Comparison of ENCODE assay signal across 9 cellular contexts in genomic region chr19:17468302-17469091, GRCh38. TPM values are rescaled to one million over a fixed set of nuclear protein-coding genes. Genes with fewer than 3 reads are reported as not detected.
A peak's percentile ranks its signal among the peaks of the same experiment; 100 is the strongest.
DNase-seq lines count a peak whose midpoint lies in the region; FAIRE-seq and TF ChIP-seq lines count a peak whose summit lies in the region.
"Had no signal": no experiment of that assay in that cellular context is flagged by ENCODE, and none has a peak within 500 bp of the region (broad histone marks: within the 10 kb centered on the region; RNA-seq: fewer than 3 reads in every experiment).

No MANE protein-coding gene starts in this region.

- H2AFZ ChIP-seq in astrocyte (ENCODE audit: low read depth, low read length), result peak overlapping the region; percentile 88

- H3K9me3 ChIP-seq in astrocyte (ENCODE audit: insufficient read depth, low read depth, low read length) (no peaks in the 10 kb centered on the region), iPS DF 6.9 (ENCODE audit: control insufficient read depth, insufficient read depth, low read length) (no peaks in the 10 kb centered on the region), spleen (no peaks in the 10 kb centered on the region)

- H3K4me1 ChIP-seq in astrocyte (ENCODE audit: insufficient read depth, low read length) (peaks cover 21% of the 10 kb centered on the region), iPS DF 6.9 (ENCODE audit: control insufficient read depth, insufficient read depth, low read length) (peaks cover 8% of the 10 kb centered on the region; the same call in 1 of the 2 replicates), spleen (peaks cover 11 to 56% (median 37%) of the 10 kb centered on the region in 6 donors)

- WGBS in iPS DF 6.9 (ENCODE audit: insufficient coverage, insufficient read length), result no CpG with 5 or more reads among the region's 25 CpGs
- 63 to 81% (median 76%) methylated on average over 22 to 25 of the region's 25 CpGs for WGBS in spleen, 5 donors

- DNase-seq in HFFc6 (no peak), astrocyte (ENCODE audit: low read depth) (no peak), iPS DF 6.9 (ENCODE audit: low read depth, low spot score) (no peak), spleen (peak; percentile 76), HTR-8/SVneo (ENCODE audit: insufficient read length, low spot score) (no peak), LoVo (ENCODE audit: low spot score) (no peak), GM19238 (ENCODE audit: insufficient read length, low spot score) (no peak)
- DNase-seq in activated CD8-positive, alpha-beta memory T cell treated with anti-CD3 and anti-CD28 coated beads for 24 hours, result no peak

- peak overlapping the region; percentile 86 for H3K4me2 ChIP-seq in astrocyte (ENCODE audit: low read length)

- FAIRE-seq in astrocyte (lab: Jason Lieb, UNC) (no peak), HTR-8/SVneo (lab: Jason Lieb, UNC) (no peak)

- H3K9me3 Mint-ChIP-seq in HFFc6 (no peaks in the 10 kb centered on the region), astrocyte (ENCODE audit: unreplicated experiment) (no peaks in the 10 kb centered on the region)

- H3K27ac ChIP-seq in astrocyte (ENCODE audit: low read depth, low read length), result no peak overlapping the region
- H3K27ac ChIP-seq in iPS DF 6.9 (ENCODE audit: low read length), result no peak overlapping the region
- H3K27ac ChIP-seq in spleen, result peak overlapping the region; percentile 48 to 89 (median 84)

- H3K79me2 ChIP-seq in astrocyte (ENCODE audit: insufficient read depth, low read length), result peaks cover 12% of the 10 kb centered on the region

- H3K4me1 Mint-ChIP-seq in HFFc6 (ENCODE audit: low read depth) (peaks cover 38% of the 10 kb centered on the region), astrocyte (ENCODE audit: low read depth, unreplicated experiment) (peaks cover 9% of the 10 kb centered on the region)

- TF ChIP-seq CTCF in HFFc6 (IDR thresholded peaks at IDR 0.05), result no peak
- TF ChIP-seq CTCF in astrocyte (IDR thresholded peaks at IDR 0.05; ENCODE audit: insufficient read depth, low read depth, low read length), result no peak
- TF ChIP-seq CTCF in spleen (IDR thresholded peaks at IDR 0.05 in 8 of 11, conservative IDR thresholded peaks at IDR 0.05 in 3 of 11), result no peak

- H3K36me3 Mint-ChIP-seq in HFFc6 (ENCODE audit: low read depth), result no peaks in the 10 kb centered on the region
- H3K36me3 Mint-ChIP-seq in astrocyte (ENCODE audit: low read depth, unreplicated experiment), result peaks cover 3% of the 10 kb centered on the region

- H3K27me3 Mint-ChIP-seq in HFFc6 (ENCODE audit: insufficient read depth), result no peaks in the 10 kb centered on the region; the same call in 1 of the 2 replicates
- H3K27me3 Mint-ChIP-seq in astrocyte (ENCODE audit: low read depth, unreplicated experiment), result no peaks in the 10 kb centered on the region

- no peak for TF ChIP-seq POLR2A in spleen (IDR thresholded peaks at IDR 0.05)

- peaks cover 3% of the 10 kb centered on the region for H3K27me3 ChIP-seq in astrocyte (ENCODE audit: insufficient read depth, low read length)
- no peaks in the 10 kb centered on the region; the same call in 1 of the 2 replicates for H3K27me3 ChIP-seq in iPS DF 6.9 (ENCODE audit: control insufficient read depth, insufficient read depth, low read length)
- H3K27me3 ChIP-seq in spleen (replicated peaks in 1 of 7), result peaks cover 0 to 6% (median 0%) of the 10 kb centered on the region in 7 donors

- H3K36me3 ChIP-seq in astrocyte (ENCODE audit: insufficient read depth, low read length), result no peaks in the 10 kb centered on the region
- H3K36me3 ChIP-seq in iPS DF 6.9 (ENCODE audit: control insufficient read depth, insufficient read depth, low read length), result no peaks in the 10 kb centered on the region
- no peaks in the 10 kb centered on the region for H3K36me3 ChIP-seq in spleen

- intact Hi-C loops in spleen (cut with DNase I; ENCODE audit: low total_unique reads), result loop anchor here (5.0 kb wide), 1 partner anchor 71 kb away; no protein-coding TSS in a partner anchor

- peak overlapping the region; percentile 58 for H3K4me3 ChIP-seq in astrocyte (ENCODE audit: insufficient read depth, low read depth, low read length)
- H3K4me3 ChIP-seq in iPS DF 6.9 (ENCODE audit: low read length), result peak overlapping the region; percentile 47; the same call in 1 of the 2 replicates
- H3K4me3 ChIP-seq in spleen, result peak overlapping the region in 5 of 8 donors; percentile 72 to 89 (median 80)

- H3K9ac ChIP-seq in astrocyte (ENCODE audit: low read length), result peak overlapping the region; percentile 65

- peaks cover 10% of the 10 kb centered on the region for H4K20me1 ChIP-seq in astrocyte (ENCODE audit: insufficient read depth, low read length)

- H3K4me3 Mint-ChIP-seq in HFFc6 (peak overlapping the region; percentile 97), astrocyte (ENCODE audit: unreplicated experiment) (peak overlapping the region; percentile 90)

- H3K27ac Mint-ChIP-seq in HFFc6 (peak overlapping the region; percentile 93), astrocyte (ENCODE audit: unreplicated experiment) (peak overlapping the region; percentile 88)

RNA-seq across cellular contexts. Expression of gene SLC27A1, which starts 1.8 kb away (rescaled TPM):
- 10 to 100 TPM; 11.5 to 14.9 (median 13.6) TPM for total RNA-seq in HFFc6 (2021; fragmentation: NEBNext Ultra II Directional; extraction: Animal tissue kit (Norgen Biotek cat#: 25700))
- total RNA-seq in astrocyte (9.5 and 10.5 TPM in 2 replicates), spleen (10 to 100 TPM; 11.3 to 23.3 (median 18.6) TPM)
- polyA plus RNA-seq in spleen, result 10 to 100 TPM in 1 of 3 donors, 1 to 10 TPM in 2; 4.8 to 14.7 (median 9.3) TPM

RNA-seq across cellular contexts. Expression of gene NXNL1, which starts 7.8 kb away (rescaled TPM):
- not detected for total RNA-seq in HFFc6 (2021; fragmentation: NEBNext Ultra II Directional; extraction: Animal tissue kit (Norgen Biotek cat#: 25700))
- total RNA-seq in astrocyte (not detected in 2 replicates), spleen (not detected)
- polyA plus RNA-seq in spleen, result not detected
- total RNA-seq: HT-29 had no signal

RNA-seq across cellular contexts. Expression of gene TMEM221, which starts 20.0 kb away (rescaled TPM):
- total RNA-seq in HFFc6 (2021; fragmentation: NEBNext Ultra II Directional; extraction: Animal tissue kit (Norgen Biotek cat#: 25700)), result not detected
- 0.19 and 0.23 TPM in 2 replicates for total RNA-seq in astrocyte
- total RNA-seq in spleen, result not detected
- under 1 TPM in 2 of 3 donors, not detected in 1; 0.03 to 0.20 TPM for polyA plus RNA-seq in spleen
- total RNA-seq: HT-29 had no signal

RNA-seq across cellular contexts. Expression of gene PGLS, which starts 43.0 kb away (rescaled TPM):
- total RNA-seq in HFFc6 (2021; fragmentation: NEBNext Ultra II Directional; extraction: Animal tissue kit (Norgen Biotek cat#: 25700)), result 100 to 1,000 TPM in 1 of 6 experiments, 10 to 100 TPM in 5; 90.6 to 101 (median 95.2) TPM
- total RNA-seq in astrocyte (102 and 109 TPM in 2 replicates), spleen (100 to 1,000 TPM in 2 of 7 donors, 10 to 100 TPM in 5; 70.6 to 111 (median 83.7) TPM)
- polyA plus RNA-seq in spleen, result 100 to 1,000 TPM in 2 of 3 donors, 10 to 100 TPM in 1; 94.8 to 118 (median 109) TPM

RNA-seq across cellular contexts. Expression of gene MVB12A, which starts 48.6 kb away (rescaled TPM):
- total RNA-seq in HFFc6 (2021; fragmentation: NEBNext Ultra II Directional; extraction: Animal tissue kit (Norgen Biotek cat#: 25700)), result 10 to 100 TPM; 45.2 to 49.2 (median 47.2) TPM
- total RNA-seq in astrocyte, result 41.0 and 50.1 TPM in 2 replicates
- 10 to 100 TPM; 31.7 to 45.2 (median 37.8) TPM for total RNA-seq in spleen
- polyA plus RNA-seq in spleen, result 10 to 100 TPM; 42.0 to 62.0 (median 42.1) TPM

Comparison
In these comparisons a context has a peak if more than half of its experiments do, and no peak if none do; other contexts are left out.
1. H3K27ac ChIP-seq: peak in spleen (8 of 8); none in astrocyte (single experiment) and iPS DF 6.9 (single experiment).
2. Peak in every context shown above with its lines, with median percentiles within 50 percentile points of each other: H3K4me3 ChIP-seq.